In genomic region chr6:26629373-26629772, GRCh38 we compare ENCODE assay signal across 29 cellular contexts.
"Had no signal": no experiment of that assay in that cellular context is flagged by ENCODE, and none has a peak within 500 bp of the region (broad histone marks: within the 10 kb centered on the region; RNA-seq: fewer than 3 reads in every experiment).

No MANE protein-coding gene starts in this region.

- DNase-seq: activated B cell treated with CpG ODN at 0.5 μM for 24 hours; activated CD4-positive, alpha-beta memory T cell treated with anti-CD3 and anti-CD28 coated beads, Interleukin-2, amount 10 ng/mL, durations not matched to agents 7 days and 5 days; activated CD4-positive, alpha-beta T cell treated with anti-CD3 and anti-CD28 coated beads, Interleukin-2, amount 10 ng/mL, durations not matched to agents 24 days and 14 days; activated CD8-positive, alpha-beta memory T cell treated with anti-CD3 and anti-CD28 coated beads, Interleukin-2, amount 50 U/mL, for 48 hours; activated gamma-delta T cell; activated naive CD4-positive, alpha-beta T cell; activated naive CD4-positive, alpha-beta T cell treated with anti-CD3 and anti-CD28 coated beads, Interleukin-2, amount 10 ng/mL, durations not matched to agents 7 days and 5 days; activated naive CD8-positive, alpha-beta T cell treated with anti-CD3 and anti-CD28 coated beads, Interleukin-2, amount 10 ng/mL, durations not matched to agents 7 days and 5 days; activated T-cell treated with anti-CD3 and anti-CD28 coated beads for 4 hours; activated T-cell treated with anti-CD3 and anti-CD28 coated beads, Interleukin-2, amount 50 U/mL, for 24 hours; activated T-cell treated with anti-CD3 and anti-CD28 coated beads, Interleukin-2, amount 50 U/mL, for 72 hours; caudate nucleus; cortex of kidney; dermis blood vessel endothelial cell; effector CD4-positive, alpha-beta T cell; effector memory CD8-positive, alpha-beta T cell; esophagus squamous epithelium; foreskin melanocyte; heart right ventricle; T-helper 17 cell; T1000; WERI-Rb-1 had no signal

- H3K79me2 ChIP-seq: hepatocyte had no signal

- H3K4me1 ChIP-seq: ascending aorta, esophagus squamous epithelium, gastroesophageal sphincter, heart right ventricle had no signal

- H3K36me3 ChIP-seq: WERI-Rb-1 had no signal

- ATAC-seq: activated CD4-positive, CD25-positive, alpha-beta regulatory T cell treated with anti-CD3 and anti-CD28 coated beads, Interleukin-2, amount 50 U/mL, for 24 hours; activated naive CD4-positive, alpha-beta T cell treated with anti-CD3 and anti-CD28 coated beads, Interleukin-2, amount 50 U/mL, for 72 hours; activated T-cell treated with anti-CD3 and anti-CD28 coated beads, Interleukin-2, amount 50 U/mL, for 72 hours; effector memory CD8-positive, alpha-beta T cell; gastroesophageal sphincter; heart right ventricle; T-helper 17 cell had no signal

- H3K4me3 ChIP-seq: ascending aorta, esophagus squamous epithelium, gastroesophageal sphincter, heart right ventricle, hepatocyte had no signal

- H3K27ac ChIP-seq: ascending aorta, epithelial cell of prostate, esophagus squamous epithelium, gastroesophageal sphincter, heart right ventricle, hepatocyte, WERI-Rb-1 had no signal

- H3K9me3 ChIP-seq: esophagus squamous epithelium had no signal

- H2AFZ ChIP-seq: hepatocyte had no signal

- H3K4me2 ChIP-seq: hepatocyte had no signal

- FAIRE-seq: colon had no signal

- H3K27me3 ChIP-seq: ascending aorta, esophagus squamous epithelium, gastroesophageal sphincter, heart right ventricle, hepatocyte had no signal
